8 cellular contexts compared by ENCODE assay signal in the genomic region with DNA sequence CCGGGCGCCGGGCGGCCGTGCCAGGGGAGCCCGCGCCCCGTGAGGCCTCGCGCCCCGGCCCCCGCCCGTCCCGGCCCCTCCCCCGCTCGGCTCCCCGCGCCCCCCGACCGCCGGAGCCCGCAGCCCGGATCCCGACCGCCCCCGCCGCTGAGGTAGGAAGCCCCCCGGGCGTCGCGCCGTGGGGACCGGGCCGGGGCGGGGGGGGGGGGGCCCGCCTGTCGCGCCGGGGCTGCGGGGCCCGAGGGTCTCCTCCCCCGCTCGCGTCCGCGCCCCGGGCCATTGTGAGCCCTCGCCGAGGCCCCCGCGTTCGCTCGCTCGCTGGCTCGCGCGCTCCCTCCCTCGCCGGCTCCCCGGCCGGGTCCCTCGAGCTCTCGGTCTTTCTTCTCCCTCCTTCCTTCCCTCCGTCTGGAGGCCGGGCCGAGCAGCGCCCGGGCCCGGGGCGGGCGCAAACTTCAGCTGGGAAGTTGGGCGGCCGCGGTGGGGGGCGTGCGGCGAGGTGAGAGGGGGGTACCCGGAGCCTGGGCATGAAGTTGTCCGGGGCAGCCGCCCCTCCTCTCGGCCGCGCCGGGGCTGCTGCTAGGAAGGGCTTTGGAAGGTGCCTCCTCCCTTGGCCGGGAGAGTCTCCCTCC. TPM values are rescaled to one million over a fixed set of nuclear protein-coding genes. Genes with fewer than 3 reads are reported as not detected.
A peak's percentile ranks its signal among the peaks of the same experiment; 100 is the strongest.
DNase-seq lines count a peak whose midpoint lies in the region; ATAC-seq, FAIRE-seq and TF ChIP-seq lines count a peak whose summit lies in the region.

No MANE protein-coding gene starts in this region.

- H3K9ac ChIP-seq in HCT116 (ENCODE audit: low read length) = peak overlapping the region; percentile 83

- H4K20me1 ChIP-seq in HCT116 (ENCODE audit: insufficient read depth) = no peaks in the 10 kb centered on the region; the same call in 1 of the 2 replicates

- POLR2A ChIA-PET in A549 (lab: Yijun Ruan, JAX) (interaction anchor here (0.6 to 2.7 kb wide), 11 partner anchors 8 to 303 kb away, joined by 3 to 15 read pairs (median 5); a partner anchor contains a TSS), HCT116 (lab: Charles Lee) (interaction anchor here (2.0 kb wide), 1 partner anchor 63 kb away, joined by 6 read pairs; no protein-coding TSS in a partner anchor)

- FAIRE-seq in A549 (lab: Jason Lieb, UNC) = no peak

- H3K27ac ChIP-seq in A549 (peak overlapping the region; percentile 96), HCT116 (ENCODE audit: low read depth, low read length) (peak overlapping the region; percentile 93), brain microvascular endothelial cell (peak overlapping the region; percentile 26), mesodermal cell (ENCODE audit: low read depth, low read length, severe bottlenecking) (no peak overlapping the region)

- H3K36me3 ChIP-seq in HCT116 (ENCODE audit: control insufficient read depth in 1 of 2, insufficient read depth in 2 of 2, low read length in 2 of 2) (no peaks in the 10 kb centered on the region), brain microvascular endothelial cell (replicated peaks) (no peaks in the 10 kb centered on the region), mesodermal cell (ENCODE audit: control insufficient read depth, insufficient read depth, low read length) (no peaks in the 10 kb centered on the region)

- H3K9me2 ChIP-seq in HCT116 (ENCODE audit: insufficient read depth) = no peaks in the 10 kb centered on the region

- DNase-seq in A549 (ENCODE audit: low read depth in 1 of 2, low spot score in 1 of 2) = no peak
- DNase-seq in HCT116 (ENCODE audit: low read depth, low spot score) = no peak
- no peak for DNase-seq in brain microvascular endothelial cell
- DNase-seq in NCI-H2029 treated with DMSO at 0.1 percent for 48 hours (lab: John Stamatoyannopoulos, UW) = no peak
- DNase-seq in stimulated activated CD4-positive, alpha-beta T cell treated with anti-CD3 and anti-CD28 coated beads, Interleukin-1b, Interleukin-23, amount 100 ng/mL, for 48 hours = no peak
- DNase-seq in cerebellum (ENCODE audit: low spot score) = no peak

- in situ Hi-C loops in brain microvascular endothelial cell (cut with HindIII; ENCODE audit: low pct_ligation_motif_present, low sequenced_read_pairs) = no loop called here

- ATAC-seq in A549 (peak; percentile 3 to 15; a peak in 5 of 6 replicates), HCT116 (0 out of 2 replicates have a peak, but pooled peaks have one; percentile 0), GM18502 (IDR thresholded peaks at IDR 0.05; ENCODE audit: poor library complexity, unreplicated experiment) (no peak)

- peaks cover 59% of the 10 kb centered on the region for H3K4me1 ChIP-seq in A549
- H3K4me1 ChIP-seq in HCT116 (ENCODE audit: control insufficient read depth in 1 of 2, insufficient read depth in 2 of 2, low read length in 2 of 2) = peaks cover 32 to 57% of the 10 kb centered on the region in 2 experiments
- H3K4me1 ChIP-seq in mesodermal cell (ENCODE audit: control insufficient read depth, insufficient read depth, low read length, poor library complexity, severe bottlenecking) = peaks cover 40% of the 10 kb centered on the region

- TF ChIP-seq RAD21 in A549 (conservative IDR thresholded peaks at IDR 0.05 in 1 of 2, IDR thresholded peaks at IDR 0.05 in 1 of 2) = no peak
- TF ChIP-seq RAD21 in HCT116 (IDR thresholded peaks at IDR 0.05; ENCODE audit: low read depth) = no peak

- no peak for TF ChIP-seq POLR2A in A549 (IDR thresholded peaks at IDR 0.05; ENCODE audit: low read length)
- no peak for TF ChIP-seq POLR2A in HCT116 (IDR thresholded peaks at IDR 0.05; ENCODE audit: borderline replicate concordance, extremely low read depth, insufficient read depth, insufficient read length)

- peak overlapping the region; percentile 93 for H3K4me2 ChIP-seq in A549
- H3K4me2 ChIP-seq in HCT116 (ENCODE audit: low read length) = peak overlapping the region; percentile 93

- CTCF ChIA-PET in A549 (lab: Yijun Ruan, JAX) = interaction anchor here (1.2 to 20.1 kb wide), 7 partner anchors 8 to 87 kb away, joined by 4 to 423 read pairs (median 18); a partner anchor contains a TSS
- CTCF ChIA-PET in HCT116 (lab: Charles Lee) = interaction anchor here (0.7 to 0.8 kb wide), 2 partner anchors 26 to 640 kb away, joined by 3 read pairs; no protein-coding TSS in a partner anchor

- no peak for TF ChIP-seq CTCF in A549 (IDR thresholded peaks at IDR 0.05)
- TF ChIP-seq CTCF in HCT116 (IDR thresholded peaks at IDR 0.05 in 2 of 3, conservative IDR thresholded peaks at IDR 0.05 in 1 of 3; ENCODE audit: borderline replicate concordance in 1 of 3, insufficient read depth in 1 of 3, low read depth in 2 of 3, low read length in 2 of 3) = no peak
- TF ChIP-seq CTCF in brain microvascular endothelial cell (IDR thresholded peaks at IDR 0.05; ENCODE audit: low read depth, low read length, missing control alignments) = no peak

- RAD21 ChIA-PET in HCT116 (lab: Charles Lee; ENCODE audit: low non-redundant PET in 1 of 2, low total read pairs in 2 of 2, uncharacterized antibody in 2 of 2, unreplicated experiment in 2 of 2) = interaction anchor here in 1 of 2 experiments (0.7 to 0.9 kb wide), 2 partner anchors 17 to 27 kb away, joined by 4 read pairs; no protein-coding TSS in a partner anchor

- H2AFZ ChIP-seq in HCT116 (ENCODE audit: low read depth, low read length, poor library complexity, severe bottlenecking) = no peak overlapping the region

- TF ChIP-seq EP300 in A549 (IDR thresholded peaks at IDR 0.05) = no peak

- intact Hi-C loops in HCT116 (cut with micrococcal nuclease) = no loop called here

- BruUV-seq in HCT116 (replicated peaks; lab: Mats Ljungman, UMichigan) = no TSS peak

- H3K9me3 ChIP-seq in A549 = no peaks in the 10 kb centered on the region
- H3K9me3 ChIP-seq in HCT116 (ENCODE audit: control insufficient read depth in 1 of 2, insufficient read depth in 1 of 2, low read depth in 1 of 2, low read length in 2 of 2) = no peaks in the 10 kb centered on the region
- H3K9me3 ChIP-seq in mesodermal cell (ENCODE audit: control insufficient read depth, low read length) = no peaks in the 10 kb centered on the region

- H3K27me3 ChIP-seq in HCT116 (ENCODE audit: insufficient read depth, low read length) (no peaks in the 10 kb centered on the region), brain microvascular endothelial cell (replicated peaks) (no peaks in the 10 kb centered on the region)

- peaks cover 50% of the 10 kb centered on the region for H3K79me2 ChIP-seq in HCT116 (ENCODE audit: insufficient read depth, low read length)

- 0% methylated on average over 14 of the region's 85 CpGs for WGBS in A549 (ENCODE audit: missing lambda C conversion rate)
- WGBS in mesodermal cell (ENCODE audit: insufficient coverage in 2 of 2), 2 experiments = 0% methylated on average over 28 to 53 of the region's 85 CpGs

- peak overlapping the region; percentile 87 for H3K4me3 ChIP-seq in A549
- peak overlapping the region; percentile 79 to 82 for H3K4me3 ChIP-seq in HCT116 (replicated peaks in 1 of 2; ENCODE audit: low read depth in 1 of 2, low read length in 2 of 2)
- H3K4me3 ChIP-seq in brain microvascular endothelial cell (ENCODE audit: low read depth, low read length) = peak overlapping the region; percentile 65
- peak overlapping the region; percentile 67 for H3K4me3 ChIP-seq in mesodermal cell (ENCODE audit: extremely low read depth, insufficient read depth, low read length, poor library complexity, severe bottlenecking)

TF ChIP-seq in A549, 52 proteins besides CTCF, POLR2A, EP300 and RAD21 (continues in another document):
- TF ChIP-seq MYC (IDR thresholded peaks at IDR 0.05; ENCODE audit: borderline replicate concordance, low read length) = no peak

RNA-seq across cellular contexts. Expression of a gene that starts 0.3 kb away (rescaled TPM):
- 5.5 and 6.8 TPM in 2 replicates for polyA plus RNA-seq in A549 (2011; rRNA removed)
- 20.8 and 29.4 TPM in 2 replicates for polyA plus RNA-seq in A549 (2012; cell fraction: cytosol; rRNA removed)
- polyA plus RNA-seq in A549 (2012; cell fraction: nucleus; rRNA removed) = 37.1 and 54.5 TPM in 2 replicates
- 15.8 to 19.5 TPM (median 16.3 TPM) in 3 replicates for polyA plus RNA-seq in A549 (2017; fragmentation: RNase III; extraction: RNeasy Plus Mini Kit Qiagen cat#74134 plus additional on column Dnase treatment)
- polyA minus RNA-seq in A549 (2011; rRNA and poly(A)+ RNA removed) = 3.3 and 6.4 TPM in 2 replicates
- 18.2 TPM for total RNA-seq in HCT116 (2021; ENCODE audit: unreplicated experiment)
- polyA plus RNA-seq in HCT116 (2012) = 15.5 and 15.6 TPM in 2 replicates
- 10.1 TPM for polyA plus RNA-seq in mesodermal cell (2013, experiment 1 of 2)
- 8.9 TPM for polyA plus RNA-seq in mesodermal cell (2013, experiment 2 of 2)
- 3.2 TPM for total RNA-seq in cerebellum

RNA-seq across cellular contexts. Expression of a gene that starts 34.9 kb away (rescaled TPM):
- polyA plus RNA-seq in A549 (2011; rRNA removed) = 42.5 and 55.1 TPM in 2 replicates
- polyA plus RNA-seq in A549 (2012; cell fraction: cytosol; rRNA removed) = 169 and 194 TPM in 2 replicates
- 144 and 160 TPM in 2 replicates for polyA plus RNA-seq in A549 (2012; cell fraction: nucleus; rRNA removed)
- 58.7 to 64.3 TPM (median 59.1 TPM) in 3 replicates for polyA plus RNA-seq in A549 (2017; fragmentation: RNase III; extraction: RNeasy Plus Mini Kit Qiagen cat#74134 plus additional on column Dnase treatment)
- 9.2 and 9.3 TPM in 2 replicates for polyA minus RNA-seq in A549 (2011; rRNA and poly(A)+ RNA removed)
- 102 TPM for total RNA-seq in HCT116 (2021; ENCODE audit: unreplicated experiment)
- 98.6 and 111 TPM in 2 replicates for polyA plus RNA-seq in HCT116 (2012)
- 60.5 TPM for polyA plus RNA-seq in mesodermal cell (2013, experiment 1 of 2)
- polyA plus RNA-seq in mesodermal cell (2013, experiment 2 of 2) = 42.8 TPM
- total RNA-seq in cerebellum = 19.1 TPM

RNA-seq across cellular contexts. Expression of a gene that starts 43.4 kb away (rescaled TPM):
- polyA plus RNA-seq in A549 (2011; rRNA removed) (7.0 and 7.2 TPM in 2 replicates), A549 (2017; fragmentation: RNase III; extraction: RNeasy Plus Mini Kit Qiagen cat#74134 plus additional on column Dnase treatment) (13.6 to 15.7 TPM (median 14.7 TPM) in 3 replicates)
- polyA plus RNA-seq in A549 (2012; cell fraction: cytosol; rRNA removed) = 19.1 and 22.2 TPM in 2 replicates
- polyA plus RNA-seq in A549 (2012; cell fraction: nucleus; rRNA removed) = 25.1 and 33.1 TPM in 2 replicates
- polyA minus RNA-seq in A549 (2011; rRNA and poly(A)+ RNA removed) = 30.3 and 41.0 TPM in 2 replicates
- total RNA-seq in HCT116 (2021; ENCODE audit: unreplicated experiment) (37.1 TPM), cerebellum (7.6 TPM)
- 21.3 and 21.7 TPM in 2 replicates for polyA plus RNA-seq in HCT116 (2012)
- 10.8 TPM for polyA plus RNA-seq in mesodermal cell (2013, experiment 1 of 2)
- polyA plus RNA-seq in mesodermal cell (2013, experiment 2 of 2) = 8.5 TPM

RNA-seq across cellular contexts. Expression of a gene that starts 55.4 kb away (rescaled TPM):
- 2.0 and 2.3 TPM in 2 replicates for polyA plus RNA-seq in A549 (2011; rRNA removed)
- polyA plus RNA-seq in A549 (2012; cell fraction: cytosol; rRNA removed) = 6.1 and 9.5 TPM in 2 replicates
- polyA plus RNA-seq in A549 (2012; cell fraction: nucleus; rRNA removed) = 14.0 and 32.6 TPM in 2 replicates
- polyA plus RNA-seq in A549 (2017; fragmentation: RNase III; extraction: RNeasy Plus Mini Kit Qiagen cat#74134 plus additional on column Dnase treatment) = 4.0 to 4.7 TPM (median 4.2 TPM) in 3 replicates
- 1.3 and 1.8 TPM in 2 replicates for polyA minus RNA-seq in A549 (2011; rRNA and poly(A)+ RNA removed)
- 6.3 TPM for total RNA-seq in HCT116 (2021; ENCODE audit: unreplicated experiment)
- 6.7 and 7.4 TPM in 2 replicates for polyA plus RNA-seq in HCT116 (2012)
- polyA plus RNA-seq in mesodermal cell (2013, experiment 1 of 2) = 29.4 TPM
- 26.3 TPM for polyA plus RNA-seq in mesodermal cell (2013, experiment 2 of 2)
- total RNA-seq in cerebellum = 2.4 TPM
